ENCODE assay signal across 16 cellular contexts in genomic region chr20:62309947-62310756, GRCh38.
"Had no signal": no experiment of that assay in that cellular context is flagged by ENCODE, and none has a peak within 500 bp of the region (broad histone marks: within the 10 kb centered on the region; RNA-seq: fewer than 3 reads in every experiment).

No MANE protein-coding gene starts in this region.

- H3K27ac ChIP-seq: brain microvascular endothelial cell had no signal

- H3K4me3 Mint-ChIP-seq: activated CD8-positive, alpha-beta memory T cell treated with anti-CD3 and anti-CD28 coated beads, Interleukin-2, amount 10 ng/mL, durations not matched to agents 7 days and 5 days; activated naive CD8-positive, alpha-beta T cell treated with anti-CD3 and anti-CD28 coated beads for 36 hours; dendritic cell treated with granulocyte-macrophage colony-stimulating factor and Interleukin-4, amounts not matched to agents 40 ng/mL and 50 ng/mL, for 4 days; immature natural killer cell; natural killer cell had no signal

- H3K27me3 ChIP-seq: brain microvascular endothelial cell, stomach, uterus had no signal

- H3K27ac Mint-ChIP-seq: activated CD8-positive, alpha-beta memory T cell treated with anti-CD3 and anti-CD28 coated beads, Interleukin-2, amount 10 ng/mL, durations not matched to agents 7 days and 5 days; activated naive CD8-positive, alpha-beta T cell treated with anti-CD3 and anti-CD28 coated beads for 36 hours; dendritic cell treated with granulocyte-macrophage colony-stimulating factor and Interleukin-4, amounts not matched to agents 40 ng/mL and 50 ng/mL, for 4 days; immature natural killer cell; natural killer cell had no signal

- ATAC-seq: activated CD8-positive, alpha-beta memory T cell treated with anti-CD3 and anti-CD28 coated beads, Interleukin-2, amount 10 ng/mL, durations not matched to agents 7 days and 5 days; left colon; natural killer cell had no signal

- H3K9me3 ChIP-seq: stomach, uterus had no signal

- H3K4me3 ChIP-seq: stomach, uterus had no signal

- DNase-seq: activated CD4-positive, alpha-beta T cell treated with anti-CD3 and anti-CD28 coated beads for 1 hour; activated CD4-positive, alpha-beta T cell treated with anti-CD3 and anti-CD28 coated beads, Interleukin-2, amount 50 U/mL, for 48 hours; activated CD8-positive, alpha-beta memory T cell treated with anti-CD3 and anti-CD28 coated beads, Interleukin-2, amount 10 ng/mL, durations not matched to agents 7 days and 5 days; activated gamma-delta T cell; activated naive CD8-positive, alpha-beta T cell treated with anti-CD3 and anti-CD28 coated beads for 36 hours; activated T-cell treated with anti-CD3 and anti-CD28 coated beads, Interleukin-2, amount 50 U/mL, for 48 hours; brain microvascular endothelial cell; erythroblast; immature natural killer cell; left colon; natural killer cell; nucleus accumbens; stomach; T-helper 2 cell; uterus had no signal

- H3K36me3 Mint-ChIP-seq: immature natural killer cell, natural killer cell had no signal

- H3K4me1 ChIP-seq: uterus had no signal

- H3K9me3 Mint-ChIP-seq: activated naive CD8-positive, alpha-beta T cell treated with anti-CD3 and anti-CD28 coated beads for 36 hours; dendritic cell treated with granulocyte-macrophage colony-stimulating factor and Interleukin-4, amounts not matched to agents 40 ng/mL and 50 ng/mL, for 4 days; immature natural killer cell; natural killer cell had no signal

- H3K27me3 Mint-ChIP-seq: activated CD8-positive, alpha-beta memory T cell treated with anti-CD3 and anti-CD28 coated beads, Interleukin-2, amount 10 ng/mL, durations not matched to agents 7 days and 5 days; activated naive CD8-positive, alpha-beta T cell treated with anti-CD3 and anti-CD28 coated beads for 36 hours; dendritic cell treated with granulocyte-macrophage colony-stimulating factor and Interleukin-4, amounts not matched to agents 40 ng/mL and 50 ng/mL, for 4 days had no signal

- H3K36me3 ChIP-seq: uterus had no signal
